In genomic region chr2:63055510-63056308, GRCh38 we compare ENCODE assay signal across 9 cellular contexts. TPM values are rescaled to one million over a fixed set of nuclear protein-coding genes. Genes with fewer than 3 reads are reported as not detected.
DNase-seq lines count a peak whose midpoint lies in the region; ATAC-seq, FAIRE-seq and TF ChIP-seq lines count a peak whose summit lies in the region.
"Had no signal": no experiment of that assay in that cellular context is flagged by ENCODE, and none has a peak within 500 bp of the region (broad histone marks: within the 10 kb centered on the region; RNA-seq: fewer than 3 reads in every experiment).

No MANE protein-coding gene starts in this region.

- H3K36me3 Mint-ChIP-seq in activated T-helper 17 cell treated with anti-CD3 and anti-CD28 coated beads, Interleukin-2, amount 50 U/mL, for 72 hours (ENCODE audit: low read depth), result peaks cover 5% of the 10 kb centered on the region
- H3K36me3 Mint-ChIP-seq in stimulated activated memory B cell treated with anti-CD40 and anti-IgM and Interleukin-4, amounts not matched to agents 10 μg/mL and 1 μg/mL and 100 μg/mL, for 72 hours, result no peaks in the 10 kb centered on the region

- H3K4me1 Mint-ChIP-seq in activated T-helper 17 cell treated with anti-CD3 and anti-CD28 coated beads, Interleukin-2, amount 50 U/mL, for 72 hours, result peaks cover 19% of the 10 kb centered on the region
- H3K4me1 Mint-ChIP-seq in stimulated activated memory B cell treated with anti-CD40 and anti-IgM and Interleukin-4, amounts not matched to agents 10 μg/mL and 1 μg/mL and 100 μg/mL, for 72 hours, result peaks cover 75% of the 10 kb centered on the region

- peak; percentile 46 for DNase-seq in activated CD4-positive, alpha-beta T cell treated with anti-CD3 and anti-CD28 coated beads for 48 hours
- no peak for DNase-seq in activated CD4-positive, alpha-beta T cell treated with anti-CD3 and anti-CD28 coated beads, Interleukin-2, amount 50 U/mL, for 1 hour
- DNase-seq in kidney (peak; percentile 71), SW 1271 (lab: John Stamatoyannopoulos, UW) (no peak), SKM-1 treated with dmso at 0.1 percent for 144 hours (lab: John Stamatoyannopoulos, UW; ENCODE audit: unreplicated experiment) (no peak)
- DNase-seq: NCI-H1417 had no signal

- peak overlapping the region; percentile 38 for H3K4me3 Mint-ChIP-seq in activated T-helper 17 cell treated with anti-CD3 and anti-CD28 coated beads, Interleukin-2, amount 50 U/mL, for 72 hours
- H3K4me3 Mint-ChIP-seq in stimulated activated memory B cell treated with anti-CD40 and anti-IgM and Interleukin-4, amounts not matched to agents 10 μg/mL and 1 μg/mL and 100 μg/mL, for 72 hours, result peak overlapping the region; percentile 25

- H3K9me3 Mint-ChIP-seq in activated T-helper 17 cell treated with anti-CD3 and anti-CD28 coated beads, Interleukin-2, amount 50 U/mL, for 72 hours, result no peaks in the 10 kb centered on the region
- peaks cover 8% of the 10 kb centered on the region for H3K9me3 Mint-ChIP-seq in stimulated activated memory B cell treated with anti-CD40 and anti-IgM and Interleukin-4, amounts not matched to agents 10 μg/mL and 1 μg/mL and 100 μg/mL, for 72 hours

- H3K36me3 ChIP-seq in kidney (ENCODE audit: control insufficient read depth in 1 of 2, insufficient read depth in 2 of 2, low read length in 2 of 2), result no peaks in the 10 kb centered on the region

- no peak for TF ChIP-seq CTCF in kidney (IDR thresholded peaks at IDR 0.05; ENCODE audit: borderline replicate concordance, extremely low read depth, insufficient read depth)

- peaks cover 0 to 22% of the 10 kb centered on the region in 2 donors for H3K4me1 ChIP-seq in kidney (ENCODE audit: control insufficient read depth in 1 of 2, insufficient read depth in 1 of 2, low read depth in 1 of 2, low read length in 2 of 2)

- no peaks in the 10 kb centered on the region for H3K9me3 ChIP-seq in kidney (ENCODE audit: control insufficient read depth in 1 of 2, low read length in 2 of 2)

- ATAC-seq in activated T-helper 17 cell treated with anti-CD3 and anti-CD28 coated beads, Interleukin-2, amount 50 U/mL, for 72 hours (replicated peaks), result no peak
- no peak for ATAC-seq in stimulated activated memory B cell treated with anti-CD40 and anti-IgM and Interleukin-4, amounts not matched to agents 10 μg/mL and 1 μg/mL and 100 μg/mL, for 72 hours
- ATAC-seq in GM18907 (IDR thresholded peaks at IDR 0.05; ENCODE audit: unreplicated experiment), result no peak

- H3K27me3 Mint-ChIP-seq in activated T-helper 17 cell treated with anti-CD3 and anti-CD28 coated beads, Interleukin-2, amount 50 U/mL, for 72 hours, result peaks cover 71% of the 10 kb centered on the region
- H3K27me3 Mint-ChIP-seq in stimulated activated memory B cell treated with anti-CD40 and anti-IgM and Interleukin-4, amounts not matched to agents 10 μg/mL and 1 μg/mL and 100 μg/mL, for 72 hours, result peaks cover 79% of the 10 kb centered on the region

- no peak overlapping the region for H3K27ac Mint-ChIP-seq in activated T-helper 17 cell treated with anti-CD3 and anti-CD28 coated beads, Interleukin-2, amount 50 U/mL, for 72 hours
- H3K27ac Mint-ChIP-seq in stimulated activated memory B cell treated with anti-CD40 and anti-IgM and Interleukin-4, amounts not matched to agents 10 μg/mL and 1 μg/mL and 100 μg/mL, for 72 hours, result no peak overlapping the region

- no peak overlapping the region for H3K27ac ChIP-seq in kidney (ENCODE audit: low read depth in 2 of 2, low read length in 2 of 2)

- no peak for FAIRE-seq in kidney (lab: Jason Lieb, UNC)

- intact Hi-C loops in kidney (cut with DNase I), result no loop called here

- H3K9ac ChIP-seq in kidney (ENCODE audit: low read length in 2 of 2), result no peak overlapping the region

- no peak overlapping the region for H3K4me3 ChIP-seq in kidney (ENCODE audit: low read length in 2 of 2)

RNA-seq across cellular contexts. Expression of gene OTX1, which starts 5.1 kb away (rescaled TPM):
- not detected for total RNA-seq in activated T-helper 17 cell treated with anti-CD3 and anti-CD28 coated beads, Interleukin-2, amount 50 U/mL, for 72 hours
- total RNA-seq in kidney, result not detected
- polyA plus RNA-seq in kidney (ENCODE audit: insufficient read depth, low read depth, low replicate concordance), result not detected

Comparison
In these comparisons a context has a peak if more than half of its experiments do, and no peak if none do; other contexts are left out.
1. DNase-seq: peak in activated CD4-positive, alpha-beta T cell treated with anti-CD3 and anti-CD28 coated beads for 48 hours (single experiment) and kidney (single experiment); none in activated CD4-positive, alpha-beta T cell treated with anti-CD3 and anti-CD28 coated beads, Interleukin-2, amount 50 U/mL, for 1 hour (single experiment), SW 1271 (0 of 2) and SKM-1 treated with dmso at 0.1 percent for 144 hours (single experiment).